ENCODE assay signal across 8 cellular contexts in the genomic region with DNA sequence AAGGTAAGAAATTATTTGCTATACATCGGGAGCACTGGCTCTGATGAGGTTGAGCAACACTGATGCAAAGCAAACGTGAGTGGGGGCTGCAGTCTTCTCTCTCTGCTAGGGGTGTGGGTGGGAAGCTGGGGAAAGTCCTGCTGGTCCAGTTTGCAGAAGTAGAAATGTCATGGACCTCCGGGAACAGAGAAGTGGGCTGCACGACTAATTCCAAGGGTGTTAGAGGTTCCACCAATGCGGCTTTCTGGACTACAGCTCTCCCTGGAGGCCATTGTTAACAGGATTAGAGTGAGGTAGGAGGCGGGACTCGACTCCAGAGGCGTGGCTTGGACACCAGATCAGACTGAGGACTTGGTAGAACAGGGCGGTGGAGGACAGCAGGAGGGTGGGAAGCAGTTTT. TPM values are rescaled to one million over a fixed set of nuclear protein-coding genes. Genes with fewer than 3 reads are reported as not detected.
DNase-seq lines count a peak whose midpoint lies in the region; ATAC-seq and TF ChIP-seq lines count a peak whose summit lies in the region.

No MANE protein-coding gene starts in this region.

- RAD21 ChIA-PET in HCT116 (lab: Charles Lee; ENCODE audit: low non-redundant PET in 1 of 2, low total read pairs in 2 of 2, uncharacterized antibody in 2 of 2, unreplicated experiment in 2 of 2): interaction anchor here in 1 of 2 experiments (0.6 kb wide), 1 partner anchor 297 kb away, joined by 3 read pairs; no protein-coding TSS in a partner anchor

- H3K4me1 ChIP-seq in HCT116 (ENCODE audit: control insufficient read depth in 1 of 2, insufficient read depth in 2 of 2, low read length in 2 of 2): peaks cover 9 to 12% of the 10 kb centered on the region in 2 experiments

- no peak overlapping the region for H3K9ac ChIP-seq in HCT116 (ENCODE audit: low read length)

- TF ChIP-seq RAD21 in HCT116 (IDR thresholded peaks at IDR 0.05; ENCODE audit: low read depth): peak; percentile 72

- H3K27ac Mint-ChIP-seq in CD4-positive, alpha-beta T cell: no peak overlapping the region

- peaks cover 25% of the 10 kb centered on the region for H3K27me3 Mint-ChIP-seq in CD4-positive, alpha-beta T cell

- H3K36me3 Mint-ChIP-seq in CD4-positive, alpha-beta T cell (ENCODE audit: low read depth): no peaks in the 10 kb centered on the region

- peak; percentile 100 for ATAC-seq in HCT116
- ATAC-seq in GM21423 (IDR thresholded peaks at IDR 0.05; ENCODE audit: unreplicated experiment): no peak
- no peak for ATAC-seq in HG03342 (IDR thresholded peaks at IDR 0.05; ENCODE audit: unreplicated experiment)
- ATAC-seq in CD4-positive, alpha-beta T cell (ENCODE audit: poor library complexity): no peak
- no peak for ATAC-seq in GM21529 (IDR thresholded peaks at IDR 0.05; ENCODE audit: unreplicated experiment)

- H3K4me3 ChIP-seq in AG10803 (ENCODE audit: low read length) (no peak overlapping the region), HCT116 (replicated peaks in 1 of 2; ENCODE audit: low read depth in 1 of 2, low read length in 2 of 2) (0 out of 4 replicates have a peak overlapping the region, but pooled peaks have one; percentile 9 to 29), WI38 (ENCODE audit: low read depth, low read length) (no peak overlapping the region)

- H3K36me3 ChIP-seq in HCT116 (ENCODE audit: control insufficient read depth in 1 of 2, insufficient read depth in 2 of 2, low read length in 2 of 2): no peaks in the 10 kb centered on the region

- no peak overlapping the region for H3K4me3 Mint-ChIP-seq in CD4-positive, alpha-beta T cell

- no peak for TF ChIP-seq POLR2A in HCT116 (IDR thresholded peaks at IDR 0.05; ENCODE audit: borderline replicate concordance, extremely low read depth, insufficient read depth, insufficient read length)

- H3K9me3 ChIP-seq in HCT116 (ENCODE audit: control insufficient read depth in 1 of 2, insufficient read depth in 1 of 2, low read depth in 1 of 2, low read length in 2 of 2): no peaks in the 10 kb centered on the region
- H3K9me3 ChIP-seq in CD4-positive, alpha-beta T cell (ENCODE audit: control insufficient read depth, low read length): no peaks in the 10 kb centered on the region

- no peaks in the 10 kb centered on the region for H3K4me1 Mint-ChIP-seq in CD4-positive, alpha-beta T cell (ENCODE audit: low read depth)

- H3K9me2 ChIP-seq in HCT116 (ENCODE audit: insufficient read depth): no peaks in the 10 kb centered on the region

- POLR2A ChIA-PET in HCT116 (lab: Charles Lee): no interaction called here
- POLR2A ChIA-PET in CD4-positive, alpha-beta T cell (lab: Charles Lee): no interaction called here

- DNase-seq in AG10803 (ENCODE audit: low read depth) (peak; percentile 27), HCT116 (ENCODE audit: low read depth, low spot score) (peak; percentile 37), kidney glomerular epithelial cell (lab: John Stamatoyannopoulos, UW) (peak; percentile 50)
- no peak for DNase-seq in CD4-positive, alpha-beta T cell

- H3K4me2 ChIP-seq in HCT116 (ENCODE audit: low read length): peak overlapping the region; percentile 68

- CTCF ChIA-PET in HCT116 (lab: Charles Lee): interaction anchor here (0.9 to 1.2 kb wide), 3 partner anchors 14 to 76 kb away, joined by 3 to 5 read pairs (median 3); partner anchors contain the start of gene FBXO17
- CTCF ChIA-PET in CD4-positive, alpha-beta T cell (lab: Charles Lee): interaction anchor here (0.6 kb wide), 1 partner anchor 243 kb away, joined by 3 read pairs; no protein-coding TSS in a partner anchor

- H2AFZ ChIP-seq in HCT116 (ENCODE audit: low read depth, low read length, poor library complexity, severe bottlenecking): peak overlapping the region; percentile 95

- H4K20me1 ChIP-seq in HCT116 (ENCODE audit: insufficient read depth): no peaks in the 10 kb centered on the region

- H3K27me3 ChIP-seq in HCT116 (ENCODE audit: insufficient read depth, low read length): no peaks in the 10 kb centered on the region
- no peaks in the 10 kb centered on the region for H3K27me3 ChIP-seq in CD4-positive, alpha-beta T cell (ENCODE audit: control insufficient read depth, insufficient read depth, low read length)

- H3K27ac ChIP-seq in HCT116 (ENCODE audit: low read depth, low read length): no peak overlapping the region
- H3K27ac ChIP-seq in CD4-positive, alpha-beta T cell (ENCODE audit: low read depth, low read length): no peak overlapping the region

- intact Hi-C loops in HCT116 (cut with micrococcal nuclease): no loop called here
- intact Hi-C loops in CD4-positive, alpha-beta T cell (cut with DNase I, micrococcal nuclease): no loop called here

- TF ChIP-seq CTCF in AG10803 (conservative IDR thresholded peaks at IDR 0.05; ENCODE audit: low read length) (peak; percentile 36), HCT116 (IDR thresholded peaks at IDR 0.05 in 2 of 3, conservative IDR thresholded peaks at IDR 0.05 in 1 of 3; ENCODE audit: borderline replicate concordance in 1 of 3, insufficient read depth in 1 of 3, low read depth in 2 of 3, low read length in 2 of 3) (peak; percentile 16 to 53 (median 36); a peak in 4 of 6 replicates), WI38 (IDR thresholded peaks at IDR 0.05; ENCODE audit: low read depth, low read length) (0 out of 2 replicates have a peak, but pooled peaks have one; percentile 8)
- no peak for TF ChIP-seq CTCF in CD4-positive, alpha-beta T cell (IDR thresholded peaks at IDR 0.05)

- H3K79me2 ChIP-seq in HCT116 (ENCODE audit: insufficient read depth, low read length): no peaks in the 10 kb centered on the region

- BruUV-seq in HCT116 (replicated peaks; lab: Mats Ljungman, UMichigan): no TSS peak

- H3K9me3 Mint-ChIP-seq in CD4-positive, alpha-beta T cell: no peaks in the 10 kb centered on the region

TF ChIP-seq in HCT116, 20 proteins besides CTCF, POLR2A, EP300 and RAD21:
- TF ChIP-seq POLR2AphosphoS5 (IDR thresholded peaks at IDR 0.05; ENCODE audit: low read depth, low read length) (no peak), ZNF274 (IDR thresholded peaks at IDR 0.05; ENCODE audit: low read depth, low read length) (no peak), EZH2 (IDR thresholded peaks at IDR 0.05) (no peak), JUND (IDR thresholded peaks at IDR 0.05) (no peak), CEBPB (IDR thresholded peaks at IDR 0.05; ENCODE audit: low read depth) (no peak), ZFX (IDR thresholded peaks at IDR 0.05) (no peak), ELF1 (IDR thresholded peaks at IDR 0.05; ENCODE audit: borderline replicate concordance, low read depth) (no peak), SRF (IDR thresholded peaks at IDR 0.05; ENCODE audit: low read depth) (no peak)
- TF ChIP-seq, protein P1, sequence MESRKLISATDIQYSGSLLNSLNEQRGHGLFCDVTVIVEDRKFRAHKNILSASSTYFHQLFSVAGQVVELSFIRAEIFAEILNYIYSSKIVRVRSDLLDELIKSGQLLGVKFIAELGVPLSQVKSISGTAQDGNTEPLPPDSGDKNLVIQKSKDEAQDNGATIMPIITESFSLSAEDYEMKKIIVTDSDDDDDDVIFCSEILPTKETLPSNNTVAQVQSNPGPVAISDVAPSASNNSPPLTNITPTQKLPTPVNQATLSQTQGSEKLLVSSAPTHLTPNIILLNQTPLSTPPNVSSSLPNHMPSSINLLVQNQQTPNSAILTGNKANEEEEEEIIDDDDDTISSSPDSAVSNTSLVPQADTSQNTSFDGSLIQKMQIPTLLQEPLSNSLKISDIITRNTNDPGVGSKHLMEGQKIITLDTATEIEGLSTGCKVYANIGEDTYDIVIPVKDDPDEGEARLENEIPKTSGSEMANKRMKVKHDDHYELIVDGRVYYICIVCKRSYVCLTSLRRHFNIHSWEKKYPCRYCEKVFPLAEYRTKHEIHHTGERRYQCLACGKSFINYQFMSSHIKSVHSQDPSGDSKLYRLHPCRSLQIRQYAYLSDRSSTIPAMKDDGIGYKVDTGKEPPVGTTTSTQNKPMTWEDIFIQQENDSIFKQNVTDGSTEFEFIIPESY (IDR thresholded peaks at IDR 0.05; ENCODE audit: extremely low read depth, insufficient replicate concordance, low read length): no peak

RNA-seq across cellular contexts. Expression of gene FBXO27, which starts 5.7 kb away (rescaled TPM):
- total RNA-seq in HCT116 (2021; ENCODE audit: unreplicated experiment): 16.4 TPM
- 17.8 and 22.1 TPM in 2 replicates for polyA plus RNA-seq in HCT116 (2012)
- total RNA-seq in CD4-positive, alpha-beta T cell: under 1 TPM in 1 of 2 experiments, not detected in 1; 0.11 TPM

RNA-seq across cellular contexts. Expression of gene ACP7, which starts 46.1 kb away (rescaled TPM):
- 4.7 TPM for total RNA-seq in HCT116 (2021; ENCODE audit: unreplicated experiment)
- 5.5 and 6.0 TPM in 2 replicates for polyA plus RNA-seq in HCT116 (2012)
- total RNA-seq in CD4-positive, alpha-beta T cell: not detected

Comparison
In these comparisons a context has a peak if more than half of its experiments do, and no peak if none do; other contexts are left out.
1. DNase-seq: peak in AG10803 (single experiment), HCT116 (single experiment) and kidney glomerular epithelial cell (single experiment); none in CD4-positive, alpha-beta T cell (0 of 10).
2. H3K4me3 ChIP-seq: peak in HCT116 (2 of 2); none in AG10803 (single experiment) and WI38 (single experiment).
3. RNA of gene FBXO27, which starts 5.7 kb away (total RNA-seq): 16.4 TPM in HCT116 (single experiment); 0.11 TPM in CD4-positive, alpha-beta T cell; every median in the first group is over 10 times any median in the second.